ENCODE assay signal across 8 cellular contexts in the genomic region with DNA sequence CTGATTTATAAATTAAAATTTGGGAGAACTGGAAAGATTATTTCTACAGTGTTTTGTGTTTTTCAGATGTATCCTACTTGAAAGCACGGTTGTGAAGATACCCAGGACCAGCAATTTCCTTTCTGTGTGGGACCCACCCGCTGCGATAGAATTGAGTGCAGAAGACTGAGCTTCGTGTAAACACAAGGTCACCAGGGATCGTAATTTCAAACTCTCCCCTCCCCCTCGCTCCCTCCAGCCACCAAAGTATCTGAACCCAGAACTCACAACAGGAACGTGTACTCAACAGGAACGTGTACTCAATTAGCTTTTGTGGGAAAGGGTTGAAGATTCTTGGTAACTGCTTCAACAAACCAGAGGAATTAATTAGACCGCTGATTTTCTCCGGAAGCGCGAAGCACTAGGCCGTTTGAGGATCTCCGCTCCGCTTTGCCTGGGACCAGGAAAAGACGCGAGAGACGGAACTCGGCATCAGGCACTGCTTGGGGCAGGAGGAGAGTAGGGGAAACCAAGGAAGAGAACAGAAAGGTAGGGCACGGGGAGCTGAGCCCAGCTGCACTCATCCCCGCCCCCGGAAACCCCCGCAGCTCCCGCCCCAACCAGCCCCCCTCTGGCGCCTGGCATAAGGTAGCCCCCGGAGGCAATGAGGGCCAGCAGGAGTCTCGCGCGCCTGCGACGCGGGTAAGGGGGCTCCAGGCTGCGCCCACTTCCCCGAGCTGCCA. TPM values are rescaled to one million over a fixed set of nuclear protein-coding genes. Genes with fewer than 3 reads are reported as not detected.
A peak's percentile ranks its signal among the peaks of the same experiment; 100 is the strongest.
DNase-seq lines count a peak whose midpoint lies in the region; ATAC-seq, FAIRE-seq and TF ChIP-seq lines count a peak whose summit lies in the region.

No MANE protein-coding gene starts in this region.

- TF ChIP-seq CTCF in ascending aorta (IDR thresholded peaks at IDR 0.05) (no peak), hepatocyte (IDR thresholded peaks at IDR 0.05; ENCODE audit: poor library complexity) (no peak)

- peaks cover 55% of the 10 kb centered on the region for H3K79me2 ChIP-seq in hepatocyte

- intact Hi-C loops in ascending aorta (cut with DNase I): no loop called here

- no peaks in the 10 kb centered on the region for H3K9me2 ChIP-seq in hepatocyte (replicated peaks; ENCODE audit: insufficient read depth)

- H3K36me3 ChIP-seq in ascending aorta (peaks cover 6 to 9% of the 10 kb centered on the region in 2 donors), hepatocyte (replicated peaks; ENCODE audit: insufficient read depth, low read depth) (no peaks in the 10 kb centered on the region)

- no peak for FAIRE-seq in RCC 7860 (lab: Jason Lieb, UNC)

- peak; percentile 42 for ATAC-seq in GM21528 (IDR thresholded peaks at IDR 0.05; ENCODE audit: low FRiP score, unreplicated experiment)

- WGBS in hepatocyte (ENCODE audit: low lambda C conversion rate, missing lambda C conversion rate): 2% methylated on average over 27 of the region's 34 CpGs

- peaks cover 0 to 15% of the 10 kb centered on the region in 2 donors for H3K4me1 ChIP-seq in ascending aorta
- peaks cover 26% of the 10 kb centered on the region for H3K4me1 ChIP-seq in hepatocyte (ENCODE audit: insufficient read depth)

- peaks cover 2% of the 10 kb centered on the region for H4K20me1 ChIP-seq in hepatocyte (ENCODE audit: insufficient read depth, poor library complexity, severe bottlenecking)

- no peaks in the 10 kb centered on the region for H3K27me3 ChIP-seq in ascending aorta
- no peaks in the 10 kb centered on the region for H3K27me3 ChIP-seq in hepatocyte

- DNase-seq in DMS79 (lab: John Stamatoyannopoulos, UW) (peak; percentile 59), RCC 7860 (ENCODE audit: low spot score) (peak; percentile 51), ascending aorta (ENCODE audit: low spot score in 2 of 2) (peak in 1 of 2 donors; percentile 66), hepatocyte (ENCODE audit: low spot score) (peak; percentile 71), retina (peak; percentile 88), UCSD-AML1 (lab: John Stamatoyannopoulos, UW; ENCODE audit: unreplicated experiment) (no peak)
- DNase-seq in Jurkat, Clone E6-1 (ENCODE audit: low read depth, low spot score): peak; percentile 75

- H3K4me3 ChIP-seq in Jurkat, Clone E6-1 (ENCODE audit: low read length): peak overlapping the region; percentile 81
- H3K4me3 ChIP-seq in ascending aorta: peak overlapping the region; percentile 84 to 97
- peak overlapping the region; percentile 60 for H3K4me3 ChIP-seq in hepatocyte

- no peaks in the 10 kb centered on the region for H3K9me3 ChIP-seq in ascending aorta
- no peaks in the 10 kb centered on the region for H3K9me3 ChIP-seq in hepatocyte (ENCODE audit: low read depth)

- H2AFZ ChIP-seq in hepatocyte: peak overlapping the region; percentile 86

- peak overlapping the region; percentile 90 to 98 for H3K27ac ChIP-seq in ascending aorta
- H3K27ac ChIP-seq in hepatocyte: peak overlapping the region; percentile 96

- H3K4me2 ChIP-seq in hepatocyte: peak overlapping the region; percentile 78

RNA-seq across cellular contexts. Expression of gene DRAM2, which starts 0.5 kb away (rescaled TPM):
- 60.2 TPM for polyA plus RNA-seq in Jurkat, Clone E6-1 (2012; ENCODE audit: insufficient read depth, insufficient read length)
- total RNA-seq in ascending aorta (60.2 TPM), hepatocyte (67.6 and 96.1 TPM in 2 replicates)
- polyA plus RNA-seq in hepatocyte: 56.7 and 67.1 TPM in 2 replicates

RNA-seq across cellular contexts. Expression of gene CEPT1, which starts 0.6 kb away (rescaled TPM):
- 38.2 TPM for polyA plus RNA-seq in Jurkat, Clone E6-1 (2012; ENCODE audit: insufficient read depth, insufficient read length)
- total RNA-seq in ascending aorta (6.6 TPM), hepatocyte (49.0 and 51.7 TPM in 2 replicates)
- 22.3 and 24.2 TPM in 2 replicates for polyA plus RNA-seq in hepatocyte
